In the genomic region with DNA sequence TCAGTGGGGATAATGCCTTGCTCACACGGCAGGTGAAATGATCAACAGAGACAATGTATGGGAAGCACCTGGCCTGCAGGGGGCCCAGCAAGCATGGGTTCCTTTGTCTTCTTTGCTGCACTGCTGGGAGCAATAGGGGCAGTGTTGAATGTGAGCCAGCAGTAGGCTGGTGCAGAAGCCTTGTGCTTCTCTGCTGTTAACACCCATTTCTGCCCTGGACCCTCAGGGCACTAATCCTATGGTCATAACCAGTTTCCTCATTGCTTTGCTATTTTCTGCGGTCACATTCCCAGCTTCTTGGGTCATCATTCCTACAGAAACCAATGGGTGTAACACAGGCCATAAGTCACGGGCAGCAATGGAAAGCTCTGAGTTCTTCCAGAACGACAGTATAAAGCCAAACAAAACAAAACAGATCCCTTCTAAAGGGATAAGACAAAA, we compare ENCODE assay signal across 9 cellular contexts. TPM values are rescaled to one million over a fixed set of nuclear protein-coding genes. Genes with fewer than 3 reads are reported as not detected.
A peak's percentile ranks its signal among the peaks of the same experiment; 100 is the strongest.
DNase-seq lines count a peak whose midpoint lies in the region; ATAC-seq and TF ChIP-seq lines count a peak whose summit lies in the region.
"Had no signal": no experiment of that assay in that cellular context is flagged by ENCODE, and none has a peak within 500 bp of the region (broad histone marks: within the 10 kb centered on the region; RNA-seq: fewer than 3 reads in every experiment).

No MANE protein-coding gene starts in this region.

- peak overlapping the region; percentile 76 for H3K27ac Mint-ChIP-seq in endodermal cell

- H3K4me1 Mint-ChIP-seq in endodermal cell: peaks cover 45% of the 10 kb centered on the region

- H3K27me3 Mint-ChIP-seq in endodermal cell (ENCODE audit: insufficient read depth): no peaks in the 10 kb centered on the region

- H3K4me3 ChIP-seq in endodermal cell (ENCODE audit: low read length) (no peak overlapping the region), skeletal muscle cell (ENCODE audit: low read depth, low read length) (no peak overlapping the region), lower lobe of right lung (no peak overlapping the region)
- H3K4me3 ChIP-seq: BLaER1 treated with 17β-estradiol and CSF1 and Interleukin-3, amounts not matched to agents 10 nM and 100 nM had no signal

- H3K36me3 ChIP-seq in endodermal cell (ENCODE audit: control insufficient read depth, insufficient read depth, low read length): no peaks in the 10 kb centered on the region
- H3K36me3 ChIP-seq in lower lobe of right lung: no peaks in the 10 kb centered on the region
- H3K36me3 ChIP-seq: BLaER1 treated with 17β-estradiol and CSF1 and Interleukin-3, amounts not matched to agents 10 nM and 100 nM had no signal

- H3K9me3 ChIP-seq in endodermal cell (ENCODE audit: control insufficient read depth, low read length) (no peaks in the 10 kb centered on the region), lower lobe of right lung (no peaks in the 10 kb centered on the region)
- H3K9me3 ChIP-seq: BLaER1 treated with 17β-estradiol and CSF1 and Interleukin-3, amounts not matched to agents 10 nM and 100 nM had no signal

- no peaks in the 10 kb centered on the region for H3K36me3 Mint-ChIP-seq in endodermal cell (ENCODE audit: low read depth)

- H3K27me3 ChIP-seq in endodermal cell (ENCODE audit: control insufficient read depth, insufficient read depth, low read length, poor library complexity, severe bottlenecking) (no peaks in the 10 kb centered on the region), lower lobe of right lung (ENCODE audit: low read depth) (no peaks in the 10 kb centered on the region)
- H3K27me3 ChIP-seq: BLaER1 treated with 17β-estradiol and CSF1 and Interleukin-3, amounts not matched to agents 10 nM and 100 nM had no signal

- DNase-seq in NCI-H1417 (lab: John Stamatoyannopoulos, UW) (peak in 2 of 3 experiments; percentile 24 to 52), NCI-H1417 treated with DMSO at 0.1 percent for 48 hours (lab: John Stamatoyannopoulos, UW) (no peak), NCI-H2081 (lab: John Stamatoyannopoulos, UW) (peak; percentile 53 to 81), endodermal cell (peak; percentile 93), skeletal muscle cell (ENCODE audit: low read depth) (peak; percentile 84), lower lobe of right lung (no peak), SKM-1 treated with dmso at 0.1 percent for 144 hours (lab: John Stamatoyannopoulos, UW; ENCODE audit: unreplicated experiment) (no peak)
- DNase-seq in activated naive CD4-positive, alpha-beta T cell treated with anti-CD3 and anti-CD28 coated beads, Interleukin-2, amount 50 U/mL, for 16 hours: no peak

- no peak for ATAC-seq in lower lobe of right lung

- H3K9ac ChIP-seq in endodermal cell (ENCODE audit: extremely low read depth, low read length, poor library complexity, severe bottlenecking): no peak overlapping the region
- H3K9ac ChIP-seq: BLaER1 treated with 17β-estradiol and CSF1 and Interleukin-3, amounts not matched to agents 10 nM and 100 nM had no signal

- no peak overlapping the region for H3K27ac ChIP-seq in endodermal cell (ENCODE audit: low read depth, low read length)
- H3K27ac ChIP-seq in lower lobe of right lung: no peak overlapping the region

- no peak overlapping the region for H3K4me3 Mint-ChIP-seq in endodermal cell

- intact Hi-C loops in lower lobe of right lung (cut with DNase I): no loop called here

- no peaks in the 10 kb centered on the region for H3K9me3 Mint-ChIP-seq in endodermal cell

- TF ChIP-seq CTCF in endodermal cell (conservative IDR thresholded peaks at IDR 0.05): peak; percentile 92
- TF ChIP-seq CTCF in lower lobe of right lung (IDR thresholded peaks at IDR 0.05): no peak

- 55 to 81% methylated on average over 3 to 4 of the region's 4 CpGs for WGBS in endodermal cell (ENCODE audit: insufficient coverage in 1 of 2, insufficient read length in 1 of 2), 2 experiments

- H3K4me1 ChIP-seq in endodermal cell (ENCODE audit: control insufficient read depth, insufficient read depth, low read length): peaks cover 18% of the 10 kb centered on the region
- H3K4me1 ChIP-seq in lower lobe of right lung: peaks cover 7% of the 10 kb centered on the region

RNA-seq across cellular contexts. Expression of gene LGI1, which starts 10.9 kb away (rescaled TPM):
- total RNA-seq in endodermal cell (1 to 10 TPM in 1 of 2 donors, under 1 TPM in 1; 0.60 to 2.6 TPM), lower lobe of right lung (not detected)
- 63.2 TPM for polyA plus RNA-seq in endodermal cell (2013, experiment 1 of 2)
- 66.2 TPM for polyA plus RNA-seq in endodermal cell (2013, experiment 2 of 2)

RNA-seq across cellular contexts. Expression of gene FRA10AC1, which starts 44.5 kb away (rescaled TPM):
- 10 to 100 TPM; 16.5 to 28.3 TPM for total RNA-seq in endodermal cell
- 19.9 TPM for polyA plus RNA-seq in endodermal cell (2013, experiment 1 of 2)
- polyA plus RNA-seq in endodermal cell (2013, experiment 2 of 2): 27.4 TPM
- total RNA-seq in lower lobe of right lung: 19.1 TPM

Comparison
In these comparisons a context has a peak if more than half of its experiments do, and no peak if none do; other contexts are left out.
1. DNase-seq: peak in NCI-H1417 (2 of 3), NCI-H2081 (2 of 2), endodermal cell (single experiment) and skeletal muscle cell (single experiment); none in NCI-H1417 treated with DMSO at 0.1 percent for 48 hours (single experiment), lower lobe of right lung (single experiment), SKM-1 treated with dmso at 0.1 percent for 144 hours (single experiment) and activated naive CD4-positive, alpha-beta T cell treated with anti-CD3 and anti-CD28 coated beads, Interleukin-2, amount 50 U/mL, for 16 hours (single experiment).